26 cellular contexts compared by ENCODE assay signal in genomic region chr6:40247516-40248115, GRCh38.
"Had no signal": no experiment of that assay in that cellular context is flagged by ENCODE, and none has a peak within 500 bp of the region (broad histone marks: within the 10 kb centered on the region; RNA-seq: fewer than 3 reads in every experiment).

No MANE protein-coding gene starts in this region.

- H3K27me3 Mint-ChIP-seq: activated CD4-positive, alpha-beta T cell treated with anti-CD3 and anti-CD28 coated beads, Interleukin-2, amount 10 ng/mL, durations not matched to agents 7 days and 5 days; activated CD8-positive, alpha-beta memory T cell treated with anti-CD3 and anti-CD28 coated beads, Interleukin-2, amount 10 ng/mL, durations not matched to agents 7 days and 5 days had no signal

- H3K27ac ChIP-seq: colonic mucosa, esophagus muscularis mucosa, hepatocyte, left lung, upper lobe of left lung, VCaP had no signal

- H3K9me3 Mint-ChIP-seq: activated CD8-positive, alpha-beta T cell treated with anti-CD3 and anti-CD28 coated beads for 36 hours; neural crest cell; T-helper 2 cell treated with Interferon-gamma antibody and Interleukin-4, amounts not matched to agents 5 μg/mL and 100 μg/mL, for 36 hours had no signal

- H3K4me3 ChIP-seq: colonic mucosa, esophagus muscularis mucosa, hepatocyte, left lung, lung, upper lobe of left lung had no signal

- H3K4me3 Mint-ChIP-seq: activated CD4-positive, alpha-beta T cell treated with anti-CD3 and anti-CD28 coated beads, Interleukin-2, amount 10 ng/mL, durations not matched to agents 7 days and 5 days; activated CD8-positive, alpha-beta memory T cell treated with anti-CD3 and anti-CD28 coated beads, Interleukin-2, amount 10 ng/mL, durations not matched to agents 7 days and 5 days; activated CD8-positive, alpha-beta T cell treated with anti-CD3 and anti-CD28 coated beads for 36 hours; brain; immature natural killer cell; naive B cell; neural crest cell; T-helper 2 cell treated with Interferon-gamma antibody and Interleukin-4, amounts not matched to agents 5 μg/mL and 100 μg/mL, for 36 hours had no signal

- DNase-seq: activated CD4-positive, alpha-beta T cell treated with anti-CD3 and anti-CD28 coated beads, Interleukin-2, amount 10 ng/mL, durations not matched to agents 7 days and 5 days; activated CD4-positive, CD25-positive, alpha-beta regulatory T cell treated with anti-CD3 and anti-CD28 coated beads, Interleukin-2, amount 50 U/mL, for 72 hours; activated CD8-positive, alpha-beta memory T cell treated with anti-CD3 and anti-CD28 coated beads, Interleukin-2, amount 10 ng/mL, durations not matched to agents 7 days and 5 days; activated CD8-positive, alpha-beta T cell treated with anti-CD3 and anti-CD28 coated beads for 36 hours; activated gamma-delta T cell; activated naive CD4-positive, alpha-beta T cell treated with anti-CD3 and anti-CD28 coated beads, Interleukin-2, amount 50 U/mL, for 16 hours; activated T-cell treated with anti-CD3 and anti-CD28 coated beads for 4 hours; aorta; caudate nucleus; colonic mucosa; glutamatergic neuron; immature natural killer cell; kidney glomerular epithelial cell; left lung; naive B cell; stimulated activated CD4-positive, alpha-beta T cell treated with anti-CD3 and anti-CD28 coated beads, Interleukin-2, amount 100 ng/mL, for 48 hours; stimulated activated naive CD4-positive, alpha-beta T cell; upper lobe of left lung had no signal

- H3K4me1 Mint-ChIP-seq: activated CD4-positive, alpha-beta T cell treated with anti-CD3 and anti-CD28 coated beads, Interleukin-2, amount 10 ng/mL, durations not matched to agents 7 days and 5 days; activated CD8-positive, alpha-beta memory T cell treated with anti-CD3 and anti-CD28 coated beads, Interleukin-2, amount 10 ng/mL, durations not matched to agents 7 days and 5 days; immature natural killer cell; neural crest cell had no signal

- ATAC-seq: activated CD8-positive, alpha-beta memory T cell treated with anti-CD3 and anti-CD28 coated beads, Interleukin-2, amount 10 ng/mL, durations not matched to agents 7 days and 5 days; activated CD8-positive, alpha-beta T cell treated with anti-CD3 and anti-CD28 coated beads for 36 hours; left lung had no signal

- H3K27ac Mint-ChIP-seq: activated CD4-positive, alpha-beta T cell treated with anti-CD3 and anti-CD28 coated beads, Interleukin-2, amount 10 ng/mL, durations not matched to agents 7 days and 5 days; activated CD8-positive, alpha-beta memory T cell treated with anti-CD3 and anti-CD28 coated beads, Interleukin-2, amount 10 ng/mL, durations not matched to agents 7 days and 5 days; activated CD8-positive, alpha-beta T cell treated with anti-CD3 and anti-CD28 coated beads for 36 hours; brain; immature natural killer cell; naive B cell; progenitor cell of endocrine pancreas; T-helper 2 cell treated with Interferon-gamma antibody and Interleukin-4, amounts not matched to agents 5 μg/mL and 100 μg/mL, for 36 hours had no signal
